In genomic region chr22:24423519-24424000, GRCh38 we compare ENCODE assay signal across 8 cellular contexts. TPM values are rescaled to one million over a fixed set of nuclear protein-coding genes. Genes with fewer than 3 reads are reported as not detected.
DNase-seq lines count a peak whose midpoint lies in the region; ATAC-seq and TF ChIP-seq lines count a peak whose summit lies in the region.

No MANE protein-coding gene starts in this region.

- H3K27ac ChIP-seq in neutrophil = peak overlapping the region; percentile 97

- no peaks in the 10 kb centered on the region for H3K36me3 ChIP-seq in neutrophil

- no peak for ATAC-seq in HG03354 (IDR thresholded peaks at IDR 0.05; ENCODE audit: poor library complexity, severe bottlenecking, unreplicated experiment)
- ATAC-seq in HG02970 (IDR thresholded peaks at IDR 0.05; ENCODE audit: low FRiP score, unreplicated experiment) = no peak

- H3K4me1 Mint-ChIP-seq in activated T-cell treated with anti-CD3 and anti-CD28 coated beads, Interleukin-2, amount 50 U/mL, for 24 hours (ENCODE audit: low read depth) = peaks cover 39% of the 10 kb centered on the region
- peaks cover 13% of the 10 kb centered on the region for H3K4me1 Mint-ChIP-seq in type B pancreatic cell (ENCODE audit: unreplicated experiment)

- peak overlapping the region; percentile 57 for H3K27ac Mint-ChIP-seq in activated T-cell treated with anti-CD3 and anti-CD28 coated beads, Interleukin-2, amount 50 U/mL, for 24 hours
- no peak overlapping the region for H3K27ac Mint-ChIP-seq in type B pancreatic cell

- no peaks in the 10 kb centered on the region for H3K27me3 Mint-ChIP-seq in activated T-cell treated with anti-CD3 and anti-CD28 coated beads, Interleukin-2, amount 50 U/mL, for 24 hours
- peaks cover 31% of the 10 kb centered on the region for H3K27me3 Mint-ChIP-seq in type B pancreatic cell

- H3K4me3 ChIP-seq in fibroblast of mammary gland (ENCODE audit: control insufficient read depth, low read depth, low read length) (no peak overlapping the region), neutrophil (ENCODE audit: low read depth in 1 of 2, low read length in 1 of 2) (peak overlapping the region; percentile 76 to 92)

- TF ChIP-seq CTCF in GM12873 (IDR thresholded peaks at IDR 0.05; ENCODE audit: insufficient read depth, low read depth, low read length, missing control alignments) (peak; percentile 70), fibroblast of mammary gland (conservative IDR thresholded peaks at IDR 0.05; ENCODE audit: control insufficient read depth, insufficient read depth, low read depth, low read length) (peak; percentile 17), neutrophil (IDR thresholded peaks at IDR 0.05) (peak; percentile 96), type B pancreatic cell (conservative IDR thresholded peaks at IDR 0.05) (peak; percentile 93)

- peak overlapping the region; percentile 86 for H3K4me3 Mint-ChIP-seq in activated T-cell treated with anti-CD3 and anti-CD28 coated beads, Interleukin-2, amount 50 U/mL, for 24 hours
- peak overlapping the region; percentile 71 for H3K4me3 Mint-ChIP-seq in type B pancreatic cell

- no peaks in the 10 kb centered on the region for H3K27me3 ChIP-seq in neutrophil

- no peaks in the 10 kb centered on the region for H3K9me3 Mint-ChIP-seq in activated T-cell treated with anti-CD3 and anti-CD28 coated beads, Interleukin-2, amount 50 U/mL, for 24 hours
- no peaks in the 10 kb centered on the region for H3K9me3 Mint-ChIP-seq in type B pancreatic cell

- peaks cover 41 to 49% of the 10 kb centered on the region in 2 experiments for H3K4me1 ChIP-seq in neutrophil (ENCODE audit: control insufficient read depth in 1 of 2, insufficient read depth in 1 of 2, low read depth in 1 of 2, low read length in 1 of 2)

- H3K36me3 Mint-ChIP-seq in activated T-cell treated with anti-CD3 and anti-CD28 coated beads, Interleukin-2, amount 50 U/mL, for 24 hours (ENCODE audit: low read depth) = peaks cover 11% of the 10 kb centered on the region
- H3K36me3 Mint-ChIP-seq in type B pancreatic cell = no peaks in the 10 kb centered on the region

- no peaks in the 10 kb centered on the region for H3K9me3 ChIP-seq in neutrophil

- DNase-seq in NCI-H460 (ENCODE audit: extremely low read depth, low read depth) (peak; percentile 14), fibroblast of mammary gland (ENCODE audit: low read depth) (no peak), type B pancreatic cell (ENCODE audit: extremely low spot score, unreplicated experiment) (peak; percentile 83)
- DNase-seq in activated T-cell treated with anti-CD3 and anti-CD28 coated beads, Interleukin-2, amount 50 U/mL, for 24 hours = peak; percentile 86

RNA-seq across cellular contexts. Expression of gene ADORA2A, which starts 3.8 kb away (rescaled TPM):
- total RNA-seq in NCI-H460 (2014; rRNA removed; shearing (Covaris generic)) = 0.72 and 0.95 TPM in 2 replicates
- 2.0 and 3.2 TPM in 2 replicates for polyA plus RNA-seq in NCI-H460 (2014; cell fraction: nucleus; rRNA removed)
- total RNA-seq in type B pancreatic cell (ENCODE audit: low replicate concordance) = 7.2 and 19.2 TPM in 2 replicates

Comparison
In these comparisons a context has a peak if more than half of its experiments do, and no peak if none do; other contexts are left out.
1. CTCF ChIP-seq: peak in every context shown above with its lines; median percentile 96 in neutrophil; 93 in type B pancreatic cell; 70 in GM12873; 17 in fibroblast of mammary gland.